Comparison of ENCODE assay signal across 8 cellular contexts in genomic region chr19:14871619-14872230, GRCh38. TPM values are rescaled to one million over a fixed set of nuclear protein-coding genes. Genes with fewer than 3 reads are reported as not detected.
A peak's percentile ranks its signal among the peaks of the same experiment; 100 is the strongest.
DNase-seq lines count a peak whose midpoint lies in the region; ATAC-seq and TF ChIP-seq lines count a peak whose summit lies in the region.

No MANE protein-coding gene starts in this region.

- H3K9me3 ChIP-seq in cardiac muscle cell (ENCODE audit: low read depth) (no peaks in the 10 kb centered on the region), OCI-LY3 (ENCODE audit: insufficient read depth, low read length) (no peaks in the 10 kb centered on the region), esophagus muscularis mucosa (peaks cover 0 to 5% (median 0%) of the 10 kb centered on the region in 4 donors), upper lobe of right lung (no peaks in the 10 kb centered on the region)

- H3K36me3 ChIP-seq in cardiac muscle cell: no peaks in the 10 kb centered on the region
- no peaks in the 10 kb centered on the region for H3K36me3 ChIP-seq in OCI-LY3 (replicated peaks; ENCODE audit: low read depth, low read length)
- H3K36me3 ChIP-seq in esophagus muscularis mucosa: no peaks in the 10 kb centered on the region
- H3K36me3 ChIP-seq in upper lobe of right lung: no peaks in the 10 kb centered on the region

- 76% methylated on average over 4 of the region's 4 CpGs for WGBS in esophagus muscularis mucosa

- H3K4me2 ChIP-seq in OCI-LY3 (ENCODE audit: low read length): no peak overlapping the region

- H3K4me1 ChIP-seq in cardiac muscle cell (ENCODE audit: low read depth) (no peaks in the 10 kb centered on the region), OCI-LY3 (ENCODE audit: low read length) (no peaks in the 10 kb centered on the region), esophagus muscularis mucosa (no peaks in the 10 kb centered on the region), upper lobe of right lung (no peaks in the 10 kb centered on the region)

- ATAC-seq in Right ventricle myocardium inferior (no peak), upper lobe of right lung (no peak), HG02763 (IDR thresholded peaks at IDR 0.05; ENCODE audit: unreplicated experiment) (no peak), HG02870 (IDR thresholded peaks at IDR 0.05; ENCODE audit: unreplicated experiment) (no peak), left lobe of liver (no peak)

- TF ChIP-seq EP300 in esophagus muscularis mucosa (IDR thresholded peaks at IDR 0.05): no peak

- TF ChIP-seq POLR2A in esophagus muscularis mucosa (IDR thresholded peaks at IDR 0.05; ENCODE audit: low read depth): no peak

- no peaks in the 10 kb centered on the region for H3K79me2 ChIP-seq in OCI-LY3 (ENCODE audit: low read length)

- no peak overlapping the region for H3K9ac ChIP-seq in OCI-LY3 (ENCODE audit: low read length)

- H3K27me3 ChIP-seq in cardiac muscle cell: no peaks in the 10 kb centered on the region
- peaks cover 35% of the 10 kb centered on the region; the same call in 1 of the 2 replicates for H3K27me3 ChIP-seq in OCI-LY3 (ENCODE audit: low read depth, low read length)
- peaks cover 0 to 23% (median 0%) of the 10 kb centered on the region in 4 donors for H3K27me3 ChIP-seq in esophagus muscularis mucosa
- H3K27me3 ChIP-seq in upper lobe of right lung: peaks cover 10% of the 10 kb centered on the region

- H3K27ac ChIP-seq in cardiac muscle cell (no peak overlapping the region), OCI-LY3 (ENCODE audit: low read length) (no peak overlapping the region), esophagus muscularis mucosa (replicated peaks in 1 of 4) (no peak overlapping the region), upper lobe of right lung (no peak overlapping the region)

- DNase-seq in cardiac muscle cell (ENCODE audit: low read depth in 1 of 2, low spot score in 1 of 2): peak in 1 of 2 donors; percentile 39
- no peak for DNase-seq in Right ventricle myocardium inferior (ENCODE audit: missing footprints)
- no peak for DNase-seq in esophagus muscularis mucosa (ENCODE audit: extremely low spot score)
- no peak for DNase-seq in upper lobe of right lung
- DNase-seq in left lobe of liver (ENCODE audit: low spot score): no peak

- no peak overlapping the region for H2AFZ ChIP-seq in OCI-LY3 (ENCODE audit: low read depth, low read length)

- H4K20me1 ChIP-seq in OCI-LY3 (ENCODE audit: insufficient read depth, low read length): no peaks in the 10 kb centered on the region

- TF ChIP-seq CTCF in cardiac muscle cell (IDR thresholded peaks at IDR 0.05; ENCODE audit: low read depth, low read length) (peak; percentile 54), OCI-LY3 (IDR thresholded peaks at IDR 0.05; ENCODE audit: low read depth, low read length) (peak; percentile 78), esophagus muscularis mucosa (IDR thresholded peaks at IDR 0.05) (peak in 2 of 3 experiments; percentile 14 to 25), upper lobe of right lung (IDR thresholded peaks at IDR 0.05) (peak; percentile 43)

- H3K4me3 ChIP-seq in cardiac muscle cell (no peak overlapping the region), OCI-LY3 (ENCODE audit: low read length) (no peak overlapping the region), esophagus muscularis mucosa (no peak overlapping the region), upper lobe of right lung (no peak overlapping the region)

- intact Hi-C loops in Right ventricle myocardium inferior (cut with DNase I) (no loop called here), esophagus muscularis mucosa (cut with DNase I) (no loop called here), upper lobe of right lung (cut with DNase I) (no loop called here)

RNA-seq across cellular contexts. Expression of gene OR7A17, which starts 14.2 kb away (rescaled TPM):
- not detected in 2 replicates for total RNA-seq in cardiac muscle cell
- polyA plus RNA-seq in cardiac muscle cell: not detected in 2 replicates
- not detected for total RNA-seq in Right ventricle myocardium inferior
- not detected for total RNA-seq in esophagus muscularis mucosa
- total RNA-seq in upper lobe of right lung: not detected
- not detected for total RNA-seq in left lobe of liver

RNA-seq across cellular contexts. Expression of gene OR7A10, which starts 23.0 kb away (rescaled TPM):
- total RNA-seq in cardiac muscle cell: not detected in 2 replicates
- not detected in 2 replicates for polyA plus RNA-seq in cardiac muscle cell
- not detected for total RNA-seq in Right ventricle myocardium inferior
- total RNA-seq in esophagus muscularis mucosa: not detected
- total RNA-seq in upper lobe of right lung: not detected
- total RNA-seq in left lobe of liver: not detected

RNA-seq across cellular contexts. Expression of gene OR7A5, which starts 36.7 kb away (rescaled TPM):
- total RNA-seq in cardiac muscle cell (not detected in 2 replicates), Right ventricle myocardium inferior (not detected), esophagus muscularis mucosa (under 1 TPM in 1 of 4 donors, not detected in 3; 0.52 TPM), upper lobe of right lung (not detected), left lobe of liver (not detected)
- polyA plus RNA-seq in cardiac muscle cell: not detected in 2 replicates

RNA-seq across cellular contexts. Expression of gene OR7C1, which starts 36.7 kb away (rescaled TPM):
- total RNA-seq in cardiac muscle cell (not detected in 2 replicates), Right ventricle myocardium inferior (not detected), esophagus muscularis mucosa (under 1 TPM in 2 of 4 donors, not detected in 2; 0.06 TPM), upper lobe of right lung (not detected), left lobe of liver (not detected)
- not detected in 2 replicates for polyA plus RNA-seq in cardiac muscle cell

Comparison
In these comparisons a context has a peak if more than half of its experiments do, and no peak if none do; other contexts are left out.
1. CTCF ChIP-seq: peak in every context shown above with its lines; median percentile 78 in OCI-LY3; 54 in cardiac muscle cell; 43 in upper lobe of right lung; 20 in esophagus muscularis mucosa.